Comparison of ENCODE assay signal across 19 cellular contexts in the genomic region with DNA sequence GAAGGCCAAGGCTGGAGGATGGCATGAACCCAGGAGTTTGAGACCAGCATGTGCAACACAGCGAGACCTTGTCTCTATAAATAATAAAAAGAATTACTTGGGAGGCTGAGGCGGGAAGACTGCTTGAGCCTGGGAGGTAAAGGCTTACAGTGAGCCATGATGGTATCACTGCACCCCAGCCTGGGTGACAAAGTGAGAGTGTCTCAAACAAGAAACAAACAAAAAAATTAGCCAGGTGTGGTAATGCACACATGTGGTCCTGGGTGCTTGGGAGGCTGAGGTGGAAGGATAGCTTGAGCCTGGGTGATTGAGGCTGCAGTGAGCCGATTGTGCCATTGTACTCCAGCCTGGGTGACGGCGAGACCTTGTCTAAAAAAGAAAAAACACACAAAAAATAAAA. TPM values are rescaled to one million over a fixed set of nuclear protein-coding genes. Genes with fewer than 3 reads are reported as not detected.
DNase-seq lines count a peak whose midpoint lies in the region; ATAC-seq and TF ChIP-seq lines count a peak whose summit lies in the region.
"Had no signal": no experiment of that assay in that cellular context is flagged by ENCODE, and none has a peak within 500 bp of the region (broad histone marks: within the 10 kb centered on the region; RNA-seq: fewer than 3 reads in every experiment).

No MANE protein-coding gene starts in this region.

- no peaks in the 10 kb centered on the region for H3K79me2 ChIP-seq in Karpas-422 (ENCODE audit: low read length)

- 97% methylated on average over 5 of the region's 5 CpGs for whole genome bisulfite sequencing in upper lobe of left lung, 2 donors
- 94 to 95% (median 94%) methylated on average over 5 of the region's 5 CpGs for WGBS in psoas muscle, 3 donors

- peak overlapping the region in 2 of 5 experiments; percentile 57 to 75 for H3K27ac Mint-ChIP-seq in brain
- no peak overlapping the region for H3K27ac Mint-ChIP-seq in nephron progenitor cell
- H3K27ac Mint-ChIP-seq: activated naive CD4-positive, alpha-beta T cell treated with anti-CD3 and anti-CD28 coated beads, Interleukin-2, amount 50 U/mL, for 24 hours; effector memory CD8-positive, alpha-beta T cell had no signal

- H3K4me1 ChIP-seq in HEK293 (ENCODE audit: control insufficient read depth, insufficient read depth, low read length) = peaks cover 18% of the 10 kb centered on the region
- H3K4me1 ChIP-seq in upper lobe of left lung = peaks cover 0 to 17% (median 3%) of the 10 kb centered on the region in 4 donors
- no peaks in the 10 kb centered on the region for H3K4me1 ChIP-seq in psoas muscle
- H3K4me1 ChIP-seq in Karpas-422 (ENCODE audit: low read length) = no peaks in the 10 kb centered on the region

- CTCF ChIA-PET in HEK293 (lab: Yijun Ruan, JAX) = interaction anchor here (0.6 to 4.3 kb wide), 5 partner anchors 12 to 75 kb away, joined by 3 to 44 read pairs (median 6); no protein-coding TSS in a partner anchor

- H3K27me3 Mint-ChIP-seq in brain = peaks cover 22% of the 10 kb centered on the region
- H3K27me3 Mint-ChIP-seq in nephron progenitor cell (ENCODE audit: low read depth, poor library complexity) = peaks cover 93% of the 10 kb centered on the region

- H3K9me3 Mint-ChIP-seq in brain (peaks cover 0 to 2% (median 0%) of the 10 kb centered on the region in 5 experiments), nephron progenitor cell (no peaks in the 10 kb centered on the region)
- H3K9me3 Mint-ChIP-seq: activated naive CD4-positive, alpha-beta T cell treated with anti-CD3 and anti-CD28 coated beads, Interleukin-2, amount 50 U/mL, for 24 hours; effector memory CD8-positive, alpha-beta T cell had no signal

- H3K27ac ChIP-seq in HEK293 (ENCODE audit: extremely low read depth, low read depth, low read length) (peak overlapping the region; percentile 100), upper lobe of left lung (peak overlapping the region in 3 of 4 donors; percentile 82 to 98 (median 89)), psoas muscle (no peak overlapping the region), Karpas-422 (ENCODE audit: low read length) (no peak overlapping the region)
- H3K27ac ChIP-seq: HL-60 had no signal

- TF ChIP-seq EP300 in upper lobe of left lung (IDR thresholded peaks at IDR 0.05) = no peak

- no peak for TF ChIP-seq POLR2A in upper lobe of left lung (IDR thresholded peaks at IDR 0.05)

- H3K36me3 ChIP-seq in HEK293 (ENCODE audit: control insufficient read depth in 2 of 2, insufficient read depth in 1 of 2, low read length in 2 of 2) (no peaks in the 10 kb centered on the region), upper lobe of left lung (no peaks in the 10 kb centered on the region), psoas muscle (ENCODE audit: insufficient read depth in 1 of 2, low read depth in 1 of 2) (no peaks in the 10 kb centered on the region), Karpas-422 (ENCODE audit: insufficient read depth, low read length) (no peaks in the 10 kb centered on the region)
- H3K36me3 ChIP-seq: left lung had no signal

- intact Hi-C loops in psoas muscle (cut with DNase I) = no loop called here

- H3K9me3 ChIP-seq in HEK293 (ENCODE audit: control insufficient read depth, insufficient read depth, low read depth, low read length) (no peaks in the 10 kb centered on the region), upper lobe of left lung (no peaks in the 10 kb centered on the region), psoas muscle (no peaks in the 10 kb centered on the region), Karpas-422 (ENCODE audit: low read length) (no peaks in the 10 kb centered on the region)
- H3K9me3 ChIP-seq: left lung, mucosa of descending colon, testis had no signal

- POLR2A ChIA-PET in HEK293 (lab: Yijun Ruan, JAX) = interaction anchor here (1.7 to 3.3 kb wide), 4 partner anchors 12 to 70 kb away, joined by 6 to 24 read pairs (median 18); no protein-coding TSS in a partner anchor

- peaks cover 27% of the 10 kb centered on the region for H3K4me1 Mint-ChIP-seq in brain
- peaks cover 50% of the 10 kb centered on the region for H3K4me1 Mint-ChIP-seq in nephron progenitor cell

- H3K4me2 ChIP-seq in Karpas-422 (ENCODE audit: low read depth, low read length, poor library complexity, severe bottlenecking) = no peak overlapping the region

- no peak overlapping the region for H2AFZ ChIP-seq in Karpas-422 (ENCODE audit: low read length)

- ATAC-seq in upper lobe of left lung (ENCODE audit: low FRiP score in 2 of 2) (no peak), psoas muscle (no peak)
- ATAC-seq: effector memory CD8-positive, alpha-beta T cell had no signal

- DNase-seq in nephron progenitor cell (no peak), upper lobe of left lung (no peak), NCI-H1436 (lab: John Stamatoyannopoulos, UW) (no peak), psoas muscle (no peak), Karpas-422 (no peak)
- DNase-seq: activated CD4-positive, alpha-beta T cell treated with anti-CD3 and anti-CD28 coated beads for 4 hours; effector memory CD8-positive, alpha-beta T cell; head of caudate nucleus; NCI-H748 treated with DMSO at 0.1 percent for 48 hours; occipital lobe; right cardiac atrium; testis had no signal

- H3K4me3 ChIP-seq in HEK293 (ENCODE audit: low read depth, low read length) (no peak overlapping the region), upper lobe of left lung (no peak overlapping the region), psoas muscle (no peak overlapping the region), Karpas-422 (ENCODE audit: low read length) (no peak overlapping the region)
- H3K4me3 ChIP-seq: mucosa of descending colon, testis had no signal

- peak overlapping the region in 4 of 5 experiments; percentile 53 to 89 (median 82) for H3K4me3 Mint-ChIP-seq in brain
- H3K4me3 Mint-ChIP-seq in nephron progenitor cell = peak overlapping the region; percentile 85

- H4K20me1 ChIP-seq in Karpas-422 (ENCODE audit: insufficient read depth, low read depth, low read length) = no peaks in the 10 kb centered on the region

- H3K9ac ChIP-seq in Karpas-422 (ENCODE audit: low read length) = no peak overlapping the region

- no peaks in the 10 kb centered on the region for H3K9me2 ChIP-seq in Karpas-422 (replicated peaks; ENCODE audit: insufficient read depth, low read length)

- no peaks in the 10 kb centered on the region for H3K36me3 Mint-ChIP-seq in brain
- no peaks in the 10 kb centered on the region for H3K36me3 Mint-ChIP-seq in nephron progenitor cell (ENCODE audit: low read depth)
- H3K36me3 Mint-ChIP-seq: activated naive CD4-positive, alpha-beta T cell treated with anti-CD3 and anti-CD28 coated beads, Interleukin-2, amount 50 U/mL, for 24 hours had no signal

- peaks cover 0 to 9% (median 0%) of the 10 kb centered on the region in 4 donors for H3K27me3 ChIP-seq in upper lobe of left lung
- peaks cover 0 to 28% (median 2%) of the 10 kb centered on the region in 3 donors for H3K27me3 ChIP-seq in psoas muscle (ENCODE audit: insufficient read depth in 3 of 3, low read length in 2 of 3)
- H3K27me3 ChIP-seq in Karpas-422 (ENCODE audit: low read length) = no peaks in the 10 kb centered on the region
- H3K27me3 ChIP-seq: testis had no signal

- TF ChIP-seq CTCF in HEK293 (tag by site-specific recombination; IDR thresholded peaks at IDR 0.05) (no peak), brain (conservative IDR thresholded peaks at IDR 0.05) (no peak), nephron progenitor cell (IDR thresholded peaks at IDR 0.05) (no peak), upper lobe of left lung (IDR thresholded peaks at IDR 0.05) (no peak), psoas muscle (IDR thresholded peaks at IDR 0.05) (no peak)

TF ChIP-seq in HEK293, 187 proteins besides CTCF, POLR2A, EP300 and RAD21 (continues in another document):
- TF ChIP-seq ZFP69B (tag by site-specific recombination; IDR thresholded peaks at IDR 0.05) (no peak), PBX3 (CRISPR knock-in tag; IDR thresholded peaks at IDR 0.05) (no peak), ZBTB6 (tag by site-specific recombination; IDR thresholded peaks at IDR 0.05) (peak; percentile 63; the same call in 1 of the 2 replicates), ZNF701 (tag by site-specific recombination; IDR thresholded peaks at IDR 0.05) (no peak), ZNF830 (tag by site-specific recombination; IDR thresholded peaks at IDR 0.05; ENCODE audit: low read depth) (no peak), GLIS1 (tag by site-specific recombination; IDR thresholded peaks at IDR 0.05) (peak; percentile 91), ZNF610 (tag by site-specific recombination; IDR thresholded peaks at IDR 0.05; ENCODE audit: borderline replicate concordance) (no peak), ZNF560 (tag by site-specific recombination; IDR thresholded peaks at IDR 0.05; ENCODE audit: borderline replicate concordance) (no peak), ZNF837 (tag by site-specific recombination; IDR thresholded peaks at IDR 0.05) (no peak), ZNF48 (tag by site-specific recombination; IDR thresholded peaks at IDR 0.05) (no peak), ZNF138 (tag by site-specific recombination; IDR thresholded peaks at IDR 0.05; ENCODE audit: borderline replicate concordance) (no peak)

RNA-seq across cellular contexts. Expression of gene GPRC5A, which starts 1.7 kb away (rescaled TPM):
- 0.24 TPM for polyA plus RNA-seq in brain (ENCODE audit: insufficient read depth, low read depth, low replicate concordance)
- total RNA-seq in upper lobe of left lung = 100 to 1,000 TPM; 194 to 890 (median 653) TPM
- under 1 TPM; 0.28 to 0.99 (median 0.36) TPM for total RNA-seq in psoas muscle
- under 1 TPM; 0.09 to 0.10 (median 0.09) TPM for polyA plus RNA-seq in psoas muscle
- total RNA-seq in Karpas-422 (2014; rRNA removed; shearing (Covaris generic); ENCODE audit: low replicate concordance) = not detected in 2 replicates
- total RNA-seq: T-helper 1 cell treated with Interleukin-12 subunit alpha and Interleukin-12 subunit beta and Interleukin-4 antibody, amounts not matched to agents 30 ng/mL and 1 ng/mL, for 36 hours had no signal

Comparison
In these comparisons a context has a peak if more than half of its experiments do, and no peak if none do; other contexts are left out.
1. H3K27ac ChIP-seq: peak in HEK293 (single experiment) and upper lobe of left lung (3 of 4); none in psoas muscle (single experiment) and Karpas-422 (single experiment).
2. RNA of gene GPRC5A, which starts 1.7 kb away (total RNA-seq): 194 to 890 TPM in upper lobe of left lung; 0.28 to 0.99 TPM in psoas muscle and not detected in Karpas-422; every median in the first group is over 10 times any median in the second.